ENCODE assay signal across 1 cellular context in genomic region chr15:78988361-78988911, GRCh38.
TF ChIP-seq lines count a peak whose summit lies in the region.

No MANE protein-coding gene starts in this region.

TF ChIP-seq in HepG2, 621 proteins besides CTCF, POLR2A, EP300 and RAD21 (continued from another document and continues in another):
- TF ChIP-seq NCOA5 (CRISPR knock-in tag; IDR thresholded peaks at IDR 0.05) (no peak), ZNF563 (CRISPR knock-in tag; IDR thresholded peaks at IDR 0.05) (0 out of 2 replicates have a peak, but pooled peaks have one; percentile 42), RAD51 (IDR thresholded peaks at IDR 0.05; ENCODE audit: borderline replicate concordance) (peak; percentile 49; the same call in 1 of the 2 replicates), ZNF543 (CRISPR knock-in tag; IDR thresholded peaks at IDR 0.05) (no peak; the same call in 1 of the 2 replicates), TAF1 (CRISPR knock-in tag; IDR thresholded peaks at IDR 0.05) (peak; percentile 42; the same call in 1 of the 2 replicates), FOXA1 (IDR thresholded peaks at IDR 0.05) (no peak), FOXA1 (CRISPR knock-in tag; IDR thresholded peaks at IDR 0.05) (no peak), ZNF580 (CRISPR knock-in tag; IDR thresholded peaks at IDR 0.05; ENCODE audit: borderline replicate concordance, low read depth) (peak; percentile 81; the same call in 1 of the 2 replicates), DPF2 (CRISPR knock-in tag; IDR thresholded peaks at IDR 0.05; ENCODE audit: borderline replicate concordance, low read depth) (no peak), SMAD9 (CRISPR knock-in tag; IDR thresholded peaks at IDR 0.05) (peak; percentile 85; the same call in 1 of the 2 replicates), BCL6 (CRISPR knock-in tag; IDR thresholded peaks at IDR 0.05) (peak; percentile 67), CSRNP1 (CRISPR knock-in tag; IDR thresholded peaks at IDR 0.05) (no peak; the same call in 1 of the 2 replicates), ZMAT5 (CRISPR knock-in tag; IDR thresholded peaks at IDR 0.05; ENCODE audit: borderline replicate concordance, low read depth) (0 out of 2 replicates have a peak, but pooled peaks have one; percentile 77), MIXL1 (CRISPR knock-in tag; IDR thresholded peaks at IDR 0.05) (peak; percentile 94), ZNF761 (CRISPR knock-in tag; conservative IDR thresholded peaks at IDR 0.05) (no peak; the same call in 1 of the 2 replicates), ZBTB25 (CRISPR knock-in tag; IDR thresholded peaks at IDR 0.05) (peak; percentile 63; the same call in 1 of the 2 replicates), MEIS2 (CRISPR knock-in tag; IDR thresholded peaks at IDR 0.05) (peak; percentile 80), ZNF746 (CRISPR knock-in tag; IDR thresholded peaks at IDR 0.05) (0 out of 2 replicates have a peak, but pooled peaks have one; percentile 15), AFF4 (CRISPR knock-in tag; IDR thresholded peaks at IDR 0.05) (peak; percentile 36; the same call in 1 of the 2 replicates), MXI1 (IDR thresholded peaks at IDR 0.05; ENCODE audit: borderline replicate concordance, low read depth, low read length) (peak; percentile 72; the same call in 1 of the 3 replicates), ESRRA (CRISPR knock-in tag; IDR thresholded peaks at IDR 0.05; ENCODE audit: low read depth) (no peak; the same call in 1 of the 2 replicates), THRA (CRISPR knock-in tag; IDR thresholded peaks at IDR 0.05; ENCODE audit: borderline replicate concordance) (peak; percentile 52; the same call in 1 of the 2 replicates), GLI4 (CRISPR knock-in tag; IDR thresholded peaks at IDR 0.05; ENCODE audit: borderline replicate concordance) (peak; percentile 55; the same call in 1 of the 2 replicates), CREB3 (CRISPR knock-in tag; IDR thresholded peaks at IDR 0.05) (no peak), PAX8 (CRISPR knock-in tag; IDR thresholded peaks at IDR 0.05; ENCODE audit: borderline replicate concordance) (no peak), BATF2 (CRISPR knock-in tag; IDR thresholded peaks at IDR 0.05) (no peak), PITX1 (CRISPR knock-in tag; IDR thresholded peaks at IDR 0.05) (peak; percentile 72; the same call in 1 of the 2 replicates), KDM4B (CRISPR knock-in tag; IDR thresholded peaks at IDR 0.05) (no peak), ZNF530 (CRISPR knock-in tag; IDR thresholded peaks at IDR 0.05; ENCODE audit: low read depth) (no peak), NR0B2 (CRISPR knock-in tag; IDR thresholded peaks at IDR 0.05) (no peak), IRF1 (CRISPR knock-in tag; IDR thresholded peaks at IDR 0.05; ENCODE audit: low read depth) (no peak), GTF3A (CRISPR knock-in tag; conservative IDR thresholded peaks at IDR 0.05) (no peak), DMAP1 (CRISPR knock-in tag; IDR thresholded peaks at IDR 0.05) (peak; percentile 88), ZNF615 (CRISPR knock-in tag; IDR thresholded peaks at IDR 0.05; ENCODE audit: borderline replicate concordance) (0 out of 2 replicates have a peak, but pooled peaks have one; percentile 69), HMGA1 (CRISPR knock-in tag; conservative IDR thresholded peaks at IDR 0.05) (no peak), ZNF709 (CRISPR knock-in tag; IDR thresholded peaks at IDR 0.05) (peak; percentile 79), ZNF672 (CRISPR knock-in tag; IDR thresholded peaks at IDR 0.05) (no peak), ZNF253 (CRISPR knock-in tag; IDR thresholded peaks at IDR 0.05; ENCODE audit: borderline replicate concordance) (peak; percentile 80; the same call in 1 of the 2 replicates), NCOR1 (IDR thresholded peaks at IDR 0.05; ENCODE audit: borderline replicate concordance, low read length) (peak; percentile 81; the same call in 1 of the 2 replicates), ARID3A (IDR thresholded peaks at IDR 0.05; ENCODE audit: low read depth, low read length) (no peak), ZNF841 (CRISPR knock-in tag; IDR thresholded peaks at IDR 0.05; ENCODE audit: borderline replicate concordance) (no peak), SOX13 (IDR thresholded peaks at IDR 0.05) (0 out of 2 replicates have a peak, but pooled peaks have one; percentile 11), SOX13 (CRISPR knock-in tag; conservative IDR thresholded peaks at IDR 0.05 in 1 of 2, IDR thresholded peaks at IDR 0.05 in 1 of 2) (peak in 1 of 2 experiments; percentile 73; a peak in 2 of 4 replicates), PRDM10 (CRISPR knock-in tag; IDR thresholded peaks at IDR 0.05; ENCODE audit: low read depth) (peak; percentile 57; the same call in 1 of the 2 replicates), HMG20A (CRISPR knock-in tag; IDR thresholded peaks at IDR 0.05; ENCODE audit: borderline replicate concordance) (peak; percentile 72; the same call in 1 of the 2 replicates), BRCA1 (CRISPR knock-in tag; IDR thresholded peaks at IDR 0.05) (no peak), ZNF432 (CRISPR knock-in tag; IDR thresholded peaks at IDR 0.05; ENCODE audit: borderline replicate concordance) (no peak)
